ENCODE assay signal across 8 cellular contexts in the genomic region with DNA sequence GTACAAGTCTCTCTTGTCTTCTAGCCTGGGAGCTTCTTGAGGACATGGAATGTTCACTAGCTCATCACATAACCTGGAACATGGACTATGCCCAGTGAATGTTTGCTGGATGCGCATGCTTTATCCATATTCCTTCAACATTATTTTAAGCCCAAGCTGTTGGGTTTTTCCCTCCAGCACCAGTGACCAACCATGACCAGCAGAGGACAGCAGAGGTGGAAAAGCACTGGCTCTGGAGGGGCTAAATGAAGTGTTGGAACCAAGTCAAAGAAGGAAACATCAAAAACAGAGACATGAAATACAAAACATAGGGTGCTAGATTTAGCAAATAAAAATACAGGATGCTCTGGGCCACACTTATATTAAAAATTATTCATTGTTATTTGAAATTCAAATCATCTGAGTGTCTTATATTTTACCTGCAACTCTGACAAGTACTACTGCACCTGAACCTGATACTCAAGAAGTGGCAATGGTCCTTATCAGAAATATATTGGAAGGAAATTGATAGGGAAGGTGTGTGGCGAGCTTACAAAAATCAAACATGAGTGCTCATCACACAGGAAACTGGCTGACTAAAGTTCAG. TPM values are rescaled to one million over a fixed set of nuclear protein-coding genes. Genes with fewer than 3 reads are reported as not detected.
DNase-seq lines count a peak whose midpoint lies in the region; ATAC-seq, FAIRE-seq and TF ChIP-seq lines count a peak whose summit lies in the region.

No MANE protein-coding gene starts in this region.

- TF ChIP-seq CTCF in A549 (IDR thresholded peaks at IDR 0.05) (peak; percentile 42), OCI-LY1 (IDR thresholded peaks at IDR 0.05; ENCODE audit: low read length) (peak; percentile 28; the same call in 1 of the 2 replicates), GM12878 (IDR thresholded peaks at IDR 0.05 in 2 of 3, conservative IDR thresholded peaks at IDR 0.05 in 1 of 3; ENCODE audit: control insufficient read depth in 2 of 3, extremely low read depth in 1 of 3, insufficient read depth in 1 of 3, low read depth in 3 of 3, low read length in 3 of 3) (peak; percentile 38 to 68 (median 50); a peak in 5 of 6 replicates)

- TF ChIP-seq POLR2A in A549 (IDR thresholded peaks at IDR 0.05; ENCODE audit: low read length) (no peak), GM12878 (IDR thresholded peaks at IDR 0.05; ENCODE audit: low read depth, low read length) (no peak)

- FAIRE-seq in A549 (lab: Jason Lieb, UNC) (no peak), GM12878 (lab: Jason Lieb, UNC) (no peak)

- H4K20me1 ChIP-seq in OCI-LY1 (ENCODE audit: insufficient read depth, low read length), result no peaks in the 10 kb centered on the region
- H4K20me1 ChIP-seq in GM12878 (ENCODE audit: control insufficient read depth, insufficient read depth), result no peaks in the 10 kb centered on the region

- no peak for TF ChIP-seq EP300 in A549 (IDR thresholded peaks at IDR 0.05)
- TF ChIP-seq EP300 in GM12878 (IDR thresholded peaks at IDR 0.05; ENCODE audit: borderline replicate concordance in 1 of 2, control insufficient read depth in 1 of 2, low read depth in 2 of 2, low read length in 2 of 2), result no peak

- no peak overlapping the region for H4K91ac ChIP-seq in mesenchymal stem cell (ENCODE audit: low read length)

- H2BK12ac ChIP-seq in mesenchymal stem cell (ENCODE audit: low read length in 2 of 2), result no peak overlapping the region

- H3K9ac ChIP-seq in OCI-LY1 (ENCODE audit: low read length) (no peak overlapping the region), GM12878 (ENCODE audit: control insufficient read depth, insufficient read depth, low read length) (no peak overlapping the region), mesenchymal stem cell (ENCODE audit: low read length) (no peak overlapping the region)

- intact Hi-C loops in GM12878 (cut with micrococcal nuclease; ENCODE audit: unreplicated experiment), result loop anchor here (2.0 kb wide), 1 partner anchor 130 kb away; no protein-coding TSS in a partner anchor

- H3K9me2 ChIP-seq in OCI-LY1 (ENCODE audit: low read depth, low read length), result no peaks in the 10 kb centered on the region

- H2BK120ac ChIP-seq in mesenchymal stem cell (ENCODE audit: low read depth, low read length), result no peak overlapping the region

- H3K4me1 ChIP-seq in A549 (no peaks in the 10 kb centered on the region), OCI-LY1 (ENCODE audit: insufficient read depth, low read length, severe bottlenecking) (no peaks in the 10 kb centered on the region), GM12878 (ENCODE audit: control insufficient read depth, insufficient read depth, low read length) (no peaks in the 10 kb centered on the region), mesenchymal stem cell (ENCODE audit: control insufficient read depth, insufficient read depth, low read depth, low read length) (no peaks in the 10 kb centered on the region)

- no peak overlapping the region for H3K18ac ChIP-seq in mesenchymal stem cell (ENCODE audit: low read depth in 1 of 2, low read length in 2 of 2)

- H3K27me3 ChIP-seq in OCI-LY1 (ENCODE audit: insufficient read depth, low read length) (no peaks in the 10 kb centered on the region), GM12878 (replicated peaks in 1 of 2; ENCODE audit: control insufficient read depth in 2 of 2, insufficient read depth in 2 of 2, low read length in 1 of 2) (no peaks in the 10 kb centered on the region; a peak in 1 of 4 replicates), mesenchymal stem cell (ENCODE audit: control insufficient read depth in 1 of 2, insufficient read depth in 1 of 2, low read length in 2 of 2) (peaks cover 9 to 18% of the 10 kb centered on the region in 2 experiments)

- H3K4me2 ChIP-seq in A549, result no peak overlapping the region
- no peak overlapping the region for H3K4me2 ChIP-seq in OCI-LY1 (ENCODE audit: low read length)
- no peak overlapping the region for H3K4me2 ChIP-seq in GM12878 (ENCODE audit: control insufficient read depth, insufficient read depth)
- H3K4me2 ChIP-seq in mesenchymal stem cell (ENCODE audit: low read length, poor library complexity, severe bottlenecking), result no peak overlapping the region

- CTCF ChIA-PET in A549 (lab: Yijun Ruan, JAX), result interaction anchor here (0.6 to 2.1 kb wide), 8 partner anchors 9 to 417 kb away, joined by 3 to 9 read pairs (median 3); no protein-coding TSS in a partner anchor
- CTCF ChIA-PET in GM12878 (lab: Yijun Ruan, JAX), result interaction anchor here (0.7 to 4.1 kb wide), 8 partner anchors 9 to 415 kb away, joined by 3 to 29 read pairs (median 3); no protein-coding TSS in a partner anchor

- no peak overlapping the region for H2BK5ac ChIP-seq in mesenchymal stem cell (ENCODE audit: low read depth, low read length, poor library complexity, severe bottlenecking)

- no peak overlapping the region for H3K4ac ChIP-seq in mesenchymal stem cell (ENCODE audit: low read depth in 1 of 2, low read length in 2 of 2)

- POLR2A ChIA-PET in A549 (lab: Yijun Ruan, JAX), result interaction anchor here (0.6 kb wide), 1 partner anchor 110 kb away, joined by 3 read pairs; a partner anchor contains a TSS
- POLR2A ChIA-PET in GM12878 (lab: Charles Lee), result interaction anchor here (0.6 kb wide), 1 partner anchor 28 kb away, joined by 3 read pairs; no protein-coding TSS in a partner anchor

- BruUV-seq in GM12878 (replicated peaks; lab: Mats Ljungman, UMichigan), result no TSS peak

- TF ChIP-seq RAD21 in A549 (conservative IDR thresholded peaks at IDR 0.05 in 1 of 2, IDR thresholded peaks at IDR 0.05 in 1 of 2) (peak; percentile 36 to 39; a peak in 3 of 5 replicates), GM12878 (IDR thresholded peaks at IDR 0.05; ENCODE audit: insufficient read depth, low read depth, low read length) (peak; percentile 70)

- H3K36me3 ChIP-seq in OCI-LY1 (ENCODE audit: insufficient read depth, low read length), result no peaks in the 10 kb centered on the region
- no peaks in the 10 kb centered on the region for H3K36me3 ChIP-seq in GM12878 (ENCODE audit: control insufficient read depth in 2 of 2, insufficient read depth in 2 of 2, low read length in 1 of 2)
- no peaks in the 10 kb centered on the region for H3K36me3 ChIP-seq in mesenchymal stem cell (ENCODE audit: control insufficient read depth in 1 of 2, insufficient read depth in 2 of 2, low read depth in 1 of 2, low read length in 2 of 2)

- WGBS in A549 (ENCODE audit: missing lambda C conversion rate), result 0% methylated on average over 2 of the region's 2 CpGs
- WGBS in GM12878 (ENCODE audit: insufficient coverage, insufficient replicate concordance, low lambda C conversion rate, missing lambda C conversion rate), result 71% methylated on average over 2 of the region's 2 CpGs
- 59% methylated on average over 2 of the region's 2 CpGs for WGBS in mesenchymal stem cell

- no peak overlapping the region for H2AK5ac ChIP-seq in mesenchymal stem cell (ENCODE audit: low read length, severe bottlenecking)

- ATAC-seq in A549, result peak; percentile 70 to 82; a peak in 4 of 6 replicates
- peak; percentile 52; the same call in 1 of the 3 replicates for ATAC-seq in GM12878

- H3K23ac ChIP-seq in mesenchymal stem cell (ENCODE audit: low read length in 2 of 2), result no peak overlapping the region

- H3K79me1 ChIP-seq in mesenchymal stem cell (replicated peaks; ENCODE audit: low read length, poor library complexity, severe bottlenecking), result no peaks in the 10 kb centered on the region

- SMC1A ChIA-PET in GM12878 (lab: Charles Lee; ENCODE audit: uncharacterized antibody, unreplicated experiment), result interaction anchor here (0.9 to 1.5 kb wide), 5 partner anchors 9 to 541 kb away, joined by 3 to 5 read pairs (median 4); no protein-coding TSS in a partner anchor

- RAD21 ChIA-PET in GM12878 (lab: Charles Lee; ENCODE audit: unreplicated experiment), result interaction anchor here (0.8 to 1.3 kb wide), 2 partner anchors 9 to 414 kb away, joined by 3 to 4 read pairs; no protein-coding TSS in a partner anchor

- in situ Hi-C loops in GM12878 (cut with MboI), result no loop called here

- no peak overlapping the region for H2BK15ac ChIP-seq in mesenchymal stem cell (ENCODE audit: low read depth, poor library complexity, severe bottlenecking)

- no peak overlapping the region for H4K8ac ChIP-seq in mesenchymal stem cell (ENCODE audit: low read length)

- H3K14ac ChIP-seq in mesenchymal stem cell (ENCODE audit: low read length in 2 of 2), result no peak overlapping the region

- H2AFZ ChIP-seq in OCI-LY1 (ENCODE audit: low read length) (no peak overlapping the region), GM12878 (ENCODE audit: control insufficient read depth, low read depth, low read length) (no peak overlapping the region), mesenchymal stem cell (ENCODE audit: low read depth, low read length) (no peak overlapping the region)

- H3K9me3 ChIP-seq in A549 (0 out of 3 replicates have a peak, but pooled peaks cover 3% of the 10 kb centered on the region), OCI-LY1 (ENCODE audit: low read length) (no peaks in the 10 kb centered on the region), GM12878 (replicated peaks; ENCODE audit: control insufficient read depth, insufficient read depth, low read length) (peaks cover 3% of the 10 kb centered on the region; the same call in 1 of the 3 replicates), mesenchymal stem cell (ENCODE audit: control insufficient read depth, low read length) (no peaks in the 10 kb centered on the region)

- H3K4me3 ChIP-seq in A549 (no peak overlapping the region), OCI-LY1 (ENCODE audit: low read depth, low read length, poor library complexity, severe bottlenecking) (no peak overlapping the region), GM12878 (no peak overlapping the region), mesenchymal stem cell (ENCODE audit: insufficient read depth in 1 of 2, low read depth in 1 of 2, low read length in 2 of 2) (no peak overlapping the region)

- H3K27ac ChIP-seq in A549 (no peak overlapping the region), OCI-LY1 (ENCODE audit: low read depth, low read length, poor library complexity, severe bottlenecking) (no peak overlapping the region), GM12878 (ENCODE audit: control insufficient read depth, insufficient read depth) (no peak overlapping the region), mesenchymal stem cell (ENCODE audit: low read length, poor library complexity, severe bottlenecking) (no peak overlapping the region)

- H3K79me2 ChIP-seq in OCI-LY1 (ENCODE audit: insufficient read depth, low read length) (no peaks in the 10 kb centered on the region), GM12878 (ENCODE audit: control insufficient read depth, insufficient read depth, low read length) (no peaks in the 10 kb centered on the region)

- DNase-seq in A549 (ENCODE audit: low read depth in 1 of 2, low spot score in 1 of 2) (peak; percentile 21 to 33), GF-D8 (lab: John Stamatoyannopoulos, UW) (peak; percentile 48), GM12878 (ENCODE audit: low read depth, low spot score) (no peak), mesenchymal stem cell (peak; percentile 30), NCI-H187 treated with DMSO at 0.1 percent for 48 hours (lab: John Stamatoyannopoulos, UW) (no peak), occipital lobe (lab: John Stamatoyannopoulos, UW) (no peak), cerebellar nuclear complex (lab: John Stamatoyannopoulos, UW) (no peak)

- H3F3A ChIP-seq in OCI-LY1 (ENCODE audit: insufficient read depth, low read length), result no peaks in the 10 kb centered on the region

RNA-seq across cellular contexts. Expression of a gene that starts 23.1 kb away (rescaled TPM):
- 5.0 and 5.6 TPM in 2 replicates for polyA plus RNA-seq in A549 (2011; rRNA removed)
- 0.78 and 0.89 TPM in 2 replicates for polyA plus RNA-seq in A549 (2012; cell fraction: cytosol; rRNA removed)
- polyA plus RNA-seq in A549 (2012; cell fraction: nucleus; rRNA removed), result 1.3 and 2.3 TPM in 2 replicates
- polyA plus RNA-seq in A549 (2017; fragmentation: RNase III; extraction: RNeasy Plus Mini Kit Qiagen cat#74134 plus additional on column Dnase treatment), result 1.1 to 1.3 TPM (median 1.1 TPM) in 3 replicates
- 10.4 and 11.1 TPM in 2 replicates for polyA minus RNA-seq in A549 (2011; rRNA and poly(A)+ RNA removed)
- total RNA-seq in GM12878 (2013; cell fraction: nucleolus; rRNA removed), result 95.4 and 98.4 TPM in 2 replicates
- total RNA-seq in GM12878 (2014; rRNA removed), result 4.6 and 7.4 TPM in 2 replicates
- total RNA-seq in GM12878 (2014; rRNA removed; fragmentation: Illumina TruSeq; extraction: Trizol), result 5.9 and 7.2 TPM in 2 replicates
- total RNA-seq in GM12878 (2021), result 5.8 and 6.4 TPM in 2 replicates
- polyA plus RNA-seq in GM12878 (2011; ENCODE audit: low read depth), result 2.3 TPM
- 10.0 and 15.3 TPM in 2 replicates for polyA plus RNA-seq in GM12878 (2011; rRNA removed)
- polyA plus RNA-seq in GM12878 (2011; cell fraction: cytosol; rRNA removed), result 3.7 and 4.4 TPM in 2 replicates
- 9.1 and 9.4 TPM in 2 replicates for polyA plus RNA-seq in GM12878 (2011; cell fraction: nucleus; rRNA removed)
- polyA plus RNA-seq in GM12878 (2012), result 3.2 TPM in 2 replicates
- 2.5 and 3.5 TPM in 2 replicates for polyA plus RNA-seq in GM12878 (2014; fragmentation: Illumina TruSeq; extraction: Trizol)
- polyA plus RNA-seq in GM12878 (2014; fragmentation: Nextera tagmentation; extraction: Ambion mirVana), result 1 to 10 TPM in 1 of 2 experiments, under 1 TPM in 1; 0.58 to 1.0 TPM
- 2.7 and 3.3 TPM in 2 replicates for polyA plus RNA-seq in GM12878 (2014; rRNA removed)
- 1 to 10 TPM; 4.3 to 4.6 TPM for polyA plus RNA-seq in GM12878 (2016; fragmentation: Nextera tagmentation; extraction: Ambion mirVana)
- polyA minus RNA-seq in GM12878 (2011; rRNA and poly(A)+ RNA removed), result 16.6 and 19.2 TPM in 2 replicates
- 5.1 and 5.2 TPM in 2 replicates for polyA minus RNA-seq in GM12878 (2011; cell fraction: cytosol; rRNA and poly(A)+ RNA removed)
- 15.2 and 23.1 TPM in 2 replicates for polyA minus RNA-seq in GM12878 (2011; cell fraction: nucleus; rRNA and poly(A)+ RNA removed)
- 0.39 TPM for polyA plus RNA-seq in mesenchymal stem cell (2013, experiment 1 of 2)
- polyA plus RNA-seq in mesenchymal stem cell (2013, experiment 2 of 2), result 0.40 TPM
- total RNA-seq in occipital lobe, result 9.0 TPM

Comparison
In these comparisons a context has a peak if more than half of its experiments do, and no peak if none do; other contexts are left out.
1. DNase-seq: peak in A549 (2 of 2), GF-D8 (single experiment) and mesenchymal stem cell (single experiment); none in GM12878 (single experiment), NCI-H187 treated with DMSO at 0.1 percent for 48 hours (single experiment), occipital lobe (single experiment) and cerebellar nuclear complex (0 of 2).
2. Peak in every context shown above with its lines, with median percentiles within 50 percentile points of each other: CTCF ChIP-seq.